Comparison of ENCODE assay signal across 32 cellular contexts in genomic region chr9:124035001-124035650, GRCh38. TPM values are rescaled to one million over a fixed set of nuclear protein-coding genes. Genes with fewer than 3 reads are reported as not detected.
"Had no signal": no experiment of that assay in that cellular context is flagged by ENCODE, and none has a peak within 500 bp of the region (broad histone marks: within the 10 kb centered on the region; RNA-seq: fewer than 3 reads in every experiment).

No MANE protein-coding gene starts in this region.

- H3K9me3 ChIP-seq: MG63, SJSA1 had no signal

- DNase-seq: activated B cell treated with CpG ODN at 0.5 μM for 24 hours; activated CD4-positive, alpha-beta memory T cell treated with anti-CD3 and anti-CD28 coated beads for 36 hours; activated CD4-positive, alpha-beta T cell treated with anti-CD3 and anti-CD28 coated beads for 4 hours; activated CD4-positive, alpha-beta T cell treated with anti-CD3 and anti-CD28 coated beads, Interleukin-2, amount 50 U/mL, for 1 hour; activated CD4-positive, CD25-positive, alpha-beta regulatory T cell treated with anti-CD3 and anti-CD28 coated beads, Interleukin-2, amount 50 U/mL, for 72 hours; activated CD8-positive, alpha-beta memory T cell treated with anti-CD3 and anti-CD28 coated beads, Interleukin-2, amount 50 U/mL, for 4 hours; activated gamma-delta T cell; activated naive CD4-positive, alpha-beta T cell treated with Interleukin-2 at 50 U/mL for 16 hours; activated naive CD8-positive, alpha-beta T cell treated with anti-CD3 and anti-CD28 coated beads, Interleukin-2, amount 50 U/mL, for 24 hours; activated T-cell treated with anti-CD3 and anti-CD28 coated beads for 4 hours; activated T-cell treated with anti-CD3 and anti-CD28 coated beads, Interleukin-2, amount 50 U/mL, for 4 hours; anterior cingulate cortex; brain microvascular endothelial cell; Kasumi-1; KG1; MG63; NCI-H1048; NCI-H1105 treated with DMSO at 0.1 percent for 48 hours; NCI-H1436; NCI-H1694; NCI-H1930; NCI-H2081 treated with DMSO at 0.1 percent for 48 hours; NCI-H226; NCI-H524 treated with DMSO at 0.1 percent for 48 hours; SHP77 treated with DMSO at 0.1 percent for 48 hours; SW 1271; T-helper 1 cell; T-helper 2 cell; T-helper 9 cell had no signal

- H3K36me3 ChIP-seq: brain microvascular endothelial cell, MG63, SJSA1 had no signal

- ATAC-seq: activated naive CD8-positive, alpha-beta T cell treated with anti-CD3 and anti-CD28 coated beads, Interleukin-2, amount 50 U/mL, for 24 hours; activated T-cell treated with anti-CD3 and anti-CD28 coated beads, Interleukin-2, amount 50 U/mL, for 4 hours; Panc1 had no signal

- H3K27me3 ChIP-seq: MG63 had no signal

- H3K27ac ChIP-seq: brain microvascular endothelial cell, SJSA1, VCaP had no signal

- H3K4me3 ChIP-seq: MG63, SJSA1 had no signal

- H3K4me1 ChIP-seq: SJSA1 had no signal

RNA-seq across cellular contexts. Expression of gene LHX2, which starts 23.6 kb away (rescaled TPM):
- total RNA-seq: activated B cell treated with CpG ODN at 0.5 μM for 24 hours; activated CD4-positive, alpha-beta memory T cell treated with anti-CD3 and anti-CD28 coated beads for 36 hours had no signal
